Comparison of ENCODE assay signal across 23 cellular contexts in the genomic region with DNA sequence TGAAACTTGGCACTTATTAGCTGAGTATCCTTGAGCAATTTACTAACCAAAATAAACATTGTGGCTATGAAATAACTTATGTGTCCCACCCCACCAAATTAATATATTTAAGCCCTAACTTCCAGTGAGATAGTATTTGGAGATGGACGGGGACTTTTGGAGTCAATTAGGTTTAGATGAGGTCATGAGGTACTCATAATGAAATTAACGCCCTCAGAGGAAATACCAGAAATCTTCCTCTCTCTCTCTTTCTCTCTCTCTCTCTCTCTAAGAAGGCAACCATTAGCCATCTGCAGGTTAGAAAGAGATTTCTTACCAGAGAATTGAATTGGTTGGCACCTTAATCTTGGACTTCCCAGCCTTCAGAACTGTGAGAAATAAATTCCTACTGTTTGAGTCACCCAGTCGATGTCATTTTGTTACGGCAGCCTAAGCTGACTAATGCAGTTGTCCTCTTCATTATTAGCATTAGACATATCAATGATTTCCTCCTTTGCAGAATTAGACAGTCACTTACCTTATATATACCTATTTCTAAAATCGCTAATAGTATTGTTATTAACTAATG.
"Had no signal": no experiment of that assay in that cellular context is flagged by ENCODE, and none has a peak within 500 bp of the region (broad histone marks: within the 10 kb centered on the region; RNA-seq: fewer than 3 reads in every experiment).

No MANE protein-coding gene starts in this region.

- H3K4me3 ChIP-seq: body of pancreas, colonic mucosa, esophagus squamous epithelium, left lung, ovary, stomach had no signal

- DNase-seq: activated CD4-positive, alpha-beta T cell treated with anti-CD3 and anti-CD28 coated beads for 1 hour; activated CD4-positive, alpha-beta T cell treated with anti-CD3 and anti-CD28 coated beads, Interleukin-2, amount 50 U/mL, for 48 hours; activated naive CD4-positive, alpha-beta T cell; activated naive CD8-positive, alpha-beta T cell treated with anti-CD3 and anti-CD28 coated beads for 36 hours; activated T-cell treated with anti-CD3 and anti-CD28 coated beads for 4 hours; amniotic stem cell; body of pancreas; central memory CD4-positive, alpha-beta T cell; colonic mucosa; esophagus squamous epithelium; hippocampal formation; islet precursor cell; left lung; naive B cell; ovary; stimulated activated CD4-positive, alpha-beta T cell treated with anti-CD3 and anti-CD28 coated beads, Interleukin-4, amount 100 ng/mL, for 24 hours; stomach; SW 1271; T-helper 2 cell; trophoblast cell; WERI-Rb-1 had no signal

- ATAC-seq: body of pancreas; left lung; sciatic nerve; stimulated activated effector memory CD8-positive, alpha-beta T cell treated with anti-CD3 and anti-CD28 coated beads, Interleukin-12 subunit alpha, Interleukin-12 subunit beta, amount 100 ng/mL, for 72 hours had no signal
